Comparison of ENCODE assay signal across 1 cellular context in genomic region chr10:74179124-74179710, GRCh38.
TF ChIP-seq lines count a peak whose summit lies in the region.

No MANE protein-coding gene starts in this region.

TF ChIP-seq in K562, 482 proteins besides CTCF, POLR2A, EP300 and RAD21 (continued from another document and continues in another):
- TF ChIP-seq MXD1 (CRISPR knock-in tag; IDR thresholded peaks at IDR 0.05; ENCODE audit: borderline replicate concordance, poor library complexity, severe bottlenecking) (peak; percentile 36), NR2C1 (IDR thresholded peaks at IDR 0.05) (no peak), NR2C1 (tag; IDR thresholded peaks at IDR 0.05) (peak; percentile 90), JUND (IDR thresholded peaks at IDR 0.05; ENCODE audit: borderline replicate concordance, low read depth, low read length) (no peak), JUND (tag; IDR thresholded peaks at IDR 0.05; ENCODE audit: borderline replicate concordance, low read depth, low read length) (peak; percentile 78), ZNF274 (IDR thresholded peaks at IDR 0.05; ENCODE audit: borderline replicate concordance, low read depth, low read length) (no peak), STAG1 (CRISPR knock-in tag; IDR thresholded peaks at IDR 0.05; ENCODE audit: borderline replicate concordance) (no peak), NFYB (IDR thresholded peaks at IDR 0.05; ENCODE audit: extremely low read depth, insufficient read length) (no peak), IFI16 (CRISPR knock-in tag; IDR thresholded peaks at IDR 0.05) (peak; percentile 86), TFE3 (CRISPR knock-in tag; IDR thresholded peaks at IDR 0.05) (peak; percentile 35; the same call in 1 of the 2 replicates), ZNF79 (CRISPR knock-in tag; IDR thresholded peaks at IDR 0.05; ENCODE audit: low read depth) (peak; percentile 81), ZSCAN32 (CRISPR knock-in tag; IDR thresholded peaks at IDR 0.05) (peak; percentile 74), ZNF639 (CRISPR knock-in tag; conservative IDR thresholded peaks at IDR 0.05 in 1 of 2, IDR thresholded peaks at IDR 0.05 in 1 of 2) (peak in 1 of 2 experiments; percentile 96; a peak in 2 of 4 replicates), ZNF583 (CRISPR knock-in tag; IDR thresholded peaks at IDR 0.05) (peak; percentile 97), NFXL1 (CRISPR knock-in tag; IDR thresholded peaks at IDR 0.05) (peak; percentile 92), SIRT6 (IDR thresholded peaks at IDR 0.05; ENCODE audit: low read depth, low read length) (no peak), ZNF589 (CRISPR knock-in tag; IDR thresholded peaks at IDR 0.05; ENCODE audit: low read depth) (peak; percentile 98), RBM22 (IDR thresholded peaks at IDR 0.05; ENCODE audit: low read depth, low read length, poor library complexity, severe bottlenecking) (no peak), KDM2B (CRISPR knock-in tag; IDR thresholded peaks at IDR 0.05) (0 out of 2 replicates have a peak, but pooled peaks have one; percentile 46), MXI1 (IDR thresholded peaks at IDR 0.05; ENCODE audit: low read depth, low read length) (no peak), ZNF174 (CRISPR knock-in tag; IDR thresholded peaks at IDR 0.05) (0 out of 2 replicates have a peak, but pooled peaks have one; percentile 64), MECOM (CRISPR knock-in tag; IDR thresholded peaks at IDR 0.05) (peak; percentile 96), BACH1 (tag; IDR thresholded peaks at IDR 0.05) (peak; percentile 93), ZNF644 (tag; IDR thresholded peaks at IDR 0.05; ENCODE audit: low read depth) (peak; percentile 98), ILK (tag; IDR thresholded peaks at IDR 0.05; ENCODE audit: borderline replicate concordance, low read depth) (peak; percentile 90), PTRF (tag; IDR thresholded peaks at IDR 0.05) (peak; percentile 94), OTX1 (CRISPR knock-in tag; IDR thresholded peaks at IDR 0.05) (peak; percentile 37; the same call in 1 of the 2 replicates), CXXC5 (CRISPR knock-in tag; IDR thresholded peaks at IDR 0.05) (peak; percentile 92), ZEB2 (IDR thresholded peaks at IDR 0.05) (no peak), ZNF324 (CRISPR knock-in tag; IDR thresholded peaks at IDR 0.05) (peak; percentile 59; the same call in 1 of the 2 replicates), ZNF311 (CRISPR knock-in tag; IDR thresholded peaks at IDR 0.05) (peak; percentile 96), ETV1 (tag; conservative IDR thresholded peaks at IDR 0.05; ENCODE audit: low read depth) (peak; percentile 72; the same call in 1 of the 2 replicates), U2AF1 (optimal IDR thresholded peaks at IDR 0.05; ENCODE audit: low read depth, low read length) (no peak), ZNF3 (CRISPR knock-in tag; IDR thresholded peaks at IDR 0.05) (no peak), ZFP1 (CRISPR knock-in tag; IDR thresholded peaks at IDR 0.05) (peak; percentile 56; the same call in 1 of the 2 replicates), RBM14 (IDR thresholded peaks at IDR 0.05; ENCODE audit: borderline replicate concordance, insufficient read depth, low read depth, low read length) (no peak), ILF3 (IDR thresholded peaks at IDR 0.05; ENCODE audit: borderline replicate concordance) (no peak), CREB5 (CRISPR knock-in tag; IDR thresholded peaks at IDR 0.05) (peak; percentile 57; the same call in 1 of the 2 replicates), HDAC8 (tag; IDR thresholded peaks at IDR 0.05) (peak; percentile 98), ZNF175 (CRISPR knock-in tag; IDR thresholded peaks at IDR 0.05; ENCODE audit: low read depth) (peak; percentile 98), ZBTB26 (CRISPR knock-in tag; IDR thresholded peaks at IDR 0.05) (peak; percentile 87)
- TF ChIP-seq, protein P1, sequence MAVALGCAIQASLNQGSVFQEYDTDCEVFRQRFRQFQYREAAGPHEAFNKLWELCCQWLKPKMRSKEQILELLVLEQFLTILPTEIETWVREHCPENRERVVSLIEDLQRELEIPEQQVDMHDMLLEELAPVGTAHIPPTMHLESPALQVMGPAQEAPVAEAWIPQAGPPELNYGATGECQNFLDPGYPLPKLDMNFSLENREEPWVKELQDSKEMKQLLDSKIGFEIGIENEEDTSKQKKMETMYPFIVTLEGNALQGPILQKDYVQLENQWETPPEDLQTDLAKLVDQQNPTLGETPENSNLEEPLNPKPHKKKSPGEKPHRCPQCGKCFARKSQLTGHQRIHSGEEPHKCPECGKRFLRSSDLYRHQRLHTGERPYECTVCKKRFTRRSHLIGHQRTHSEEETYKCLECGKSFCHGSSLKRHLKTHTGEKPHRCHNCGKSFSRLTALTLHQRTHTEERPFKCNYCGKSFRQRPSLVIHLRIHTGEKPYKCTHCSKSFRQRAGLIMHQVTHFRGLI (CRISPR knock-in tag; IDR thresholded peaks at IDR 0.05) = peak; percentile 86
- TF ChIP-seq, protein P2, sequence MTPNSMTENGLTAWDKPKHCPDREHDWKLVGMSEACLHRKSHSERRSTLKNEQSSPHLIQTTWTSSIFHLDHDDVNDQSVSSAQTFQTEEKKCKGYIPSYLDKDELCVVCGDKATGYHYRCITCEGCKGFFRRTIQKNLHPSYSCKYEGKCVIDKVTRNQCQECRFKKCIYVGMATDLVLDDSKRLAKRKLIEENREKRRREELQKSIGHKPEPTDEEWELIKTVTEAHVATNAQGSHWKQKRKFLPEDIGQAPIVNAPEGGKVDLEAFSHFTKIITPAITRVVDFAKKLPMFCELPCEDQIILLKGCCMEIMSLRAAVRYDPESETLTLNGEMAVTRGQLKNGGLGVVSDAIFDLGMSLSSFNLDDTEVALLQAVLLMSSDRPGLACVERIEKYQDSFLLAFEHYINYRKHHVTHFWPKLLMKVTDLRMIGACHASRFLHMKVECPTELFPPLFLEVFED (CRISPR knock-in tag; conservative IDR thresholded peaks at IDR 0.05) = peak; percentile 95; the same call in 1 of the 2 replicates
- TF ChIP-seq, protein P3, sequence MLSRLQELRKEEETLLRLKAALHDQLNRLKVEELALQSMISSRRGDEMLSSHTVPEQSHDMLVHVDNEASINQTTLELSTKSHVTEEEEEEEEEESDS (CRISPR knock-in tag; IDR thresholded peaks at IDR 0.05) = no peak
- TF ChIP-seq, protein P4, sequence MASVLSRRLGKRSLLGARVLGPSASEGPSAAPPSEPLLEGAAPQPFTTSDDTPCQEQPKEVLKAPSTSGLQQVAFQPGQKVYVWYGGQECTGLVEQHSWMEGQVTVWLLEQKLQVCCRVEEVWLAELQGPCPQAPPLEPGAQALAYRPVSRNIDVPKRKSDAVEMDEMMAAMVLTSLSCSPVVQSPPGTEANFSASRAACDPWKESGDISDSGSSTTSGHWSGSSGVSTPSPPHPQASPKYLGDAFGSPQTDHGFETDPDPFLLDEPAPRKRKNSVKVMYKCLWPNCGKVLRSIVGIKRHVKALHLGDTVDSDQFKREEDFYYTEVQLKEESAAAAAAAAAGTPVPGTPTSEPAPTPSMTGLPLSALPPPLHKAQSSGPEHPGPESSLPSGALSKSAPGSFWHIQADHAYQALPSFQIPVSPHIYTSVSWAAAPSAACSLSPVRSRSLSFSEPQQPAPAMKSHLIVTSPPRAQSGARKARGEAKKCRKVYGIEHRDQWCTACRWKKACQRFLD (CRISPR knock-in tag; IDR thresholded peaks at IDR 0.05) = peak; percentile 99
- TF ChIP-seq, protein P5, sequence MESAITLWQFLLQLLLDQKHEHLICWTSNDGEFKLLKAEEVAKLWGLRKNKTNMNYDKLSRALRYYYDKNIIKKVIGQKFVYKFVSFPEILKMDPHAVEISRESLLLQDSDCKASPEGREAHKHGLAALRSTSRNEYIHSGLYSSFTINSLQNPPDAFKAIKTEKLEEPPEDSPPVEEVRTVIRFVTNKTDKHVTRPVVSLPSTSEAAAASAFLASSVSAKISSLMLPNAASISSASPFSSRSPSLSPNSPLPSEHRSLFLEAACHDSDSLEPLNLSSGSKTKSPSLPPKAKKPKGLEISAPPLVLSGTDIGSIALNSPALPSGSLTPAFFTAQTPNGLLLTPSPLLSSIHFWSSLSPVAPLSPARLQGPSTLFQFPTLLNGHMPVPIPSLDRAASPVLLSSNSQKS (CRISPR knock-in tag; IDR thresholded peaks at IDR 0.05) = 0 out of 2 replicates have a peak, but pooled peaks have one; percentile 30
- TF ChIP-seq, protein P6, sequence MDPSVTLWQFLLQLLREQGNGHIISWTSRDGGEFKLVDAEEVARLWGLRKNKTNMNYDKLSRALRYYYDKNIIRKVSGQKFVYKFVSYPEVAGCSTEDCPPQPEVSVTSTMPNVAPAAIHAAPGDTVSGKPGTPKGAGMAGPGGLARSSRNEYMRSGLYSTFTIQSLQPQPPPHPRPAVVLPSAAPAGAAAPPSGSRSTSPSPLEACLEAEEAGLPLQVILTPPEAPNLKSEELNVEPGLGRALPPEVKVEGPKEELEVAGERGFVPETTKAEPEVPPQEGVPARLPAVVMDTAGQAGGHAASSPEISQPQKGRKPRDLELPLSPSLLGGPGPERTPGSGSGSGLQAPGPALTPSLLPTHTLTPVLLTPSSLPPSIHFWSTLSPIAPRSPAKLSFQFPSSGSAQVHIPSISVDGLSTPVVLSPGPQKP (CRISPR knock-in tag; IDR thresholded peaks at IDR 0.05) = no peak
- TF ChIP-seq, protein P7, sequence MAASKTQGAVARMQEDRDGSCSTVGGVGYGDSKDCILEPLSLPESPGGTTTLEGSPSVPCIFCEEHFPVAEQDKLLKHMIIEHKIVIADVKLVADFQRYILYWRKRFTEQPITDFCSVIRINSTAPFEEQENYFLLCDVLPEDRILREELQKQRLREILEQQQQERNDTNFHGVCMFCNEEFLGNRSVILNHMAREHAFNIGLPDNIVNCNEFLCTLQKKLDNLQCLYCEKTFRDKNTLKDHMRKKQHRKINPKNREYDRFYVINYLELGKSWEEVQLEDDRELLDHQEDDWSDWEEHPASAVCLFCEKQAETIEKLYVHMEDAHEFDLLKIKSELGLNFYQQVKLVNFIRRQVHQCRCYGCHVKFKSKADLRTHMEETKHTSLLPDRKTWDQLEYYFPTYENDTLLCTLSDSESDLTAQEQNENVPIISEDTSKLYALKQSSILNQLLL (CRISPR knock-in tag; IDR thresholded peaks at IDR 0.05; ENCODE audit: borderline replicate concordance) = no peak
- TF ChIP-seq, protein P8, sequence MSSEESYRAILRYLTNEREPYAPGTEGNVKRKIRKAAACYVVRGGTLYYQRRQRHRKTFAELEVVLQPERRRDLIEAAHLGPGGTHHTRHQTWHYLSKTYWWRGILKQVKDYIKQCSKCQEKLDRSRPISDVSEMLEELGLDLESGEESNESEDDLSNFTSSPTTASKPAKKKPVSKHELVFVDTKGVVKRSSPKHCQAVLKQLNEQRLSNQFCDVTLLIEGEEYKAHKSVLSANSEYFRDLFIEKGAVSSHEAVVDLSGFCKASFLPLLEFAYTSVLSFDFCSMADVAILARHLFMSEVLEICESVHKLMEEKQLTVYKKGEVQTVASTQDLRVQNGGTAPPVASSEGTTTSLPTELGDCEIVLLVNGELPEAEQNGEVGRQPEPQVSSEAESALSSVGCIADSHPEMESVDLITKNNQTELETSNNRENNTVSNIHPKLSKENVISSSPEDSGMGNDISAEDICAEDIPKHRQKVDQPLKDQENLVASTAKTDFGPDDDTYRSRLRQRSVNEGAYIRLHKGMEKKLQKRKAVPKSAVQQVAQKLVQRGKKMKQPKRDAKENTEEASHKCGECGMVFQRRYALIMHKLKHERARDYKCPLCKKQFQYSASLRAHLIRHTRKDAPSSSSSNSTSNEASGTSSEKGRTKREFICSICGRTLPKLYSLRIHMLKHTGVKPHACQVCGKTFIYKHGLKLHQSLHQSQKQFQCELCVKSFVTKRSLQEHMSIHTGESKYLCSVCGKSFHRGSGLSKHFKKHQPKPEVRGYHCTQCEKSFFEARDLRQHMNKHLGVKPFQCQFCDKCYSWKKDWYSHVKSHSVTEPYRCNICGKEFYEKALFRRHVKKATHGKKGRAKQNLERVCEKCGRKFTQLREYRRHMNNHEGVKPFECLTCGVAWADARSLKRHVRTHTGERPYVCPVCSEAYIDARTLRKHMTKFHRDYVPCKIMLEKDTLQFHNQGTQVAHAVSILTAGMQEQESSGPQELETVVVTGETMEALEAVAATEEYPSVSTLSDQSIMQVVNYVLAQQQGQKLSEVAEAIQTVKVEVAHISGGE (CRISPR knock-in tag; IDR thresholded peaks at IDR 0.05) = peak in 1 of 3 experiments; percentile 75; a peak in 2 of 6 replicates
